Comparison of ENCODE assay signal across 23 cellular contexts in genomic region chr19:19226204-19226603, GRCh38. TPM values are rescaled to one million over a fixed set of nuclear protein-coding genes. Genes with fewer than 3 reads are reported as not detected.
"Had no signal": no experiment of that assay in that cellular context is flagged by ENCODE, and none has a peak within 500 bp of the region (broad histone marks: within the 10 kb centered on the region; RNA-seq: fewer than 3 reads in every experiment).

No MANE protein-coding gene starts in this region.

- H3K4me2 ChIP-seq: KMS-11, SK-N-SH had no signal

- H3K9ac ChIP-seq: KMS-11, SK-N-SH had no signal

- H3K27ac ChIP-seq: KMS-11, RWPE1 had no signal

- DNase-seq: IMR-90, Kasumi-1, MM.1S, NCI-H1092 treated with DMSO at 0.1 percent for 48 hours, NCI-H1436, NCI-H187, NCI-H2029, NCI-H2081 treated with DMSO at 0.1 percent for 48 hours, NCI-H2171, NCI-H226, NCI-H446, NCI-H510A, NCI-H524 treated with DMSO at 0.1 percent for 48 hours, NCI-H69, NCI-H774, SHP77, SK-N-SH, SW 1271 had no signal

- H3K9me3 ChIP-seq: SK-N-SH had no signal

RNA-seq across cellular contexts. Expression of gene NCAN, which starts 14.4 kb away (rescaled TPM):
- total RNA-seq: HT-29, IMR-90, M059J, SK-MEL-5 had no signal
- polyA plus RNA-seq: IMR-90 had no signal

RNA-seq across cellular contexts. Expression of gene TM6SF2, which starts 46.9 kb away (rescaled TPM):
- total RNA-seq: HT-29, M059J had no signal
